8 cellular contexts compared by ENCODE assay signal in genomic region chr11:68837583-68838571, GRCh38. TPM values are rescaled to one million over a fixed set of nuclear protein-coding genes. Genes with fewer than 3 reads are reported as not detected.
DNase-seq lines count a peak whose midpoint lies in the region; ATAC-seq and TF ChIP-seq lines count a peak whose summit lies in the region.

No MANE protein-coding gene starts in this region.

- peak overlapping the region; percentile 77 for H3K4me3 Mint-ChIP-seq in activated naive CD4-positive, alpha-beta T cell treated with anti-CD3 and anti-CD28 coated beads for 36 hours
- H3K4me3 Mint-ChIP-seq in endothelial cell (ENCODE audit: unreplicated experiment): no peak overlapping the region

- no peak for DNase-seq in activated naive CD4-positive, alpha-beta T cell treated with anti-CD3 and anti-CD28 coated beads for 36 hours
- no peak for DNase-seq in activated naive CD4-positive, alpha-beta T cell treated with anti-CD3 and anti-CD28 coated beads, Interleukin-2, amount 50 U/mL, for 16 hours
- DNase-seq in adrenal gland (no peak), mesendoderm (no peak), upper lobe of left lung (no peak), endothelial cell (ENCODE audit: low spot score) (no peak), NCI-H187 treated with DMSO at 0.1 percent for 48 hours (lab: John Stamatoyannopoulos, UW) (no peak)

- H3K36me3 Mint-ChIP-seq in activated naive CD4-positive, alpha-beta T cell treated with anti-CD3 and anti-CD28 coated beads for 36 hours (ENCODE audit: low read depth): no peaks in the 10 kb centered on the region
- peaks cover 2% of the 10 kb centered on the region for H3K36me3 Mint-ChIP-seq in endothelial cell (ENCODE audit: low read depth, unreplicated experiment)

- WGBS in adrenal gland, 4 donors: 60 to 69% (median 68%) methylated on average over 14 to 17 of the region's 17 CpGs
- no CpG with 5 or more reads among the region's 17 CpGs for WGBS in mesendoderm (ENCODE audit: extremely low coverage, insufficient coverage, low lambda C conversion rate)
- 61 to 71% methylated on average over 17 of the region's 17 CpGs for WGBS in upper lobe of left lung, 2 donors

- CTCF ChIA-PET in activated naive CD4-positive, alpha-beta T cell treated with anti-CD3 and anti-CD28 coated beads for 36 hours (lab: Charles Lee): interaction anchor here (0.6 to 1.2 kb wide), 2 partner anchors 19 to 20 kb away, joined by 3 read pairs; no protein-coding TSS in a partner anchor

- H3K18ac ChIP-seq in mesendoderm (ENCODE audit: low read length): no peak overlapping the region

- peaks cover 45% of the 10 kb centered on the region for H3K4me1 Mint-ChIP-seq in activated naive CD4-positive, alpha-beta T cell treated with anti-CD3 and anti-CD28 coated beads for 36 hours (ENCODE audit: low read depth)
- H3K4me1 Mint-ChIP-seq in endothelial cell (ENCODE audit: unreplicated experiment): peaks cover 5% of the 10 kb centered on the region

- H3K79me2 ChIP-seq in mesendoderm (ENCODE audit: control insufficient read depth, insufficient read depth, low read length): no peaks in the 10 kb centered on the region

- H3K9ac ChIP-seq in mesendoderm (ENCODE audit: low read length): no peak overlapping the region

- H2BK5ac ChIP-seq in mesendoderm (ENCODE audit: low read length): no peak overlapping the region

- H3K36me3 ChIP-seq in adrenal gland (replicated peaks in 1 of 2) (no peaks in the 10 kb centered on the region), mesendoderm (ENCODE audit: control insufficient read depth, insufficient read depth, low read length) (no peaks in the 10 kb centered on the region), upper lobe of left lung (peaks cover 0 to 5% (median 0%) of the 10 kb centered on the region in 4 donors)

- peak overlapping the region in 1 of 4 donors; percentile 31 for H3K4me3 ChIP-seq in adrenal gland
- H3K4me3 ChIP-seq in mesendoderm (ENCODE audit: low read length): no peak overlapping the region
- peak overlapping the region in 1 of 4 donors; percentile 85 for H3K4me3 ChIP-seq in upper lobe of left lung

- no peak for ATAC-seq in upper lobe of left lung (ENCODE audit: low FRiP score in 2 of 2)
- no peak for ATAC-seq in HG03469 (IDR thresholded peaks at IDR 0.05; ENCODE audit: unreplicated experiment)

- H3K4me1 ChIP-seq in adrenal gland (replicated peaks in 1 of 2): peaks cover 53 to 67% of the 10 kb centered on the region in 2 donors
- H3K4me1 ChIP-seq in mesendoderm (ENCODE audit: control insufficient read depth, low read depth, low read length): peaks cover 4% of the 10 kb centered on the region
- peaks cover 54 to 81% (median 65%) of the 10 kb centered on the region in 4 donors for H3K4me1 ChIP-seq in upper lobe of left lung

- no peak overlapping the region for H2BK15ac ChIP-seq in mesendoderm (replicated peaks; ENCODE audit: low read depth)

- no peak overlapping the region for H3K23ac ChIP-seq in mesendoderm (ENCODE audit: low read length)

- TF ChIP-seq EP300 in upper lobe of left lung (IDR thresholded peaks at IDR 0.05): no peak

- H3K9me3 Mint-ChIP-seq in activated naive CD4-positive, alpha-beta T cell treated with anti-CD3 and anti-CD28 coated beads for 36 hours: no peaks in the 10 kb centered on the region
- H3K9me3 Mint-ChIP-seq in endothelial cell (ENCODE audit: unreplicated experiment): no peaks in the 10 kb centered on the region

- H2BK120ac ChIP-seq in mesendoderm (ENCODE audit: low read depth, low read length): no peak overlapping the region

- intact Hi-C loops in activated naive CD4-positive, alpha-beta T cell treated with anti-CD3 and anti-CD28 coated beads for 36 hours (cut with micrococcal nuclease): loop anchor here (2.0 kb wide), 2 partner anchors 211 to 377 kb away; partner anchors contain the start of genes PPP6R3 and TPCN2
- intact Hi-C loops in adrenal gland (cut with DNase I): no loop called here

- no peak overlapping the region for H4K5ac ChIP-seq in mesendoderm (ENCODE audit: low read length)

- H3K4ac ChIP-seq in mesendoderm (ENCODE audit: low read depth, low read length): no peak overlapping the region

- H3K27ac ChIP-seq in adrenal gland: peak overlapping the region; percentile 35 to 98 (median 96)
- no peak overlapping the region for H3K27ac ChIP-seq in mesendoderm (ENCODE audit: low read depth, low read length)
- H3K27ac ChIP-seq in upper lobe of left lung: peak overlapping the region; percentile 89 to 97 (median 96)

- no peak overlapping the region for H3K4me2 ChIP-seq in mesendoderm (ENCODE audit: low read length)

- H4K8ac ChIP-seq in mesendoderm (ENCODE audit: low read depth, low read length): no peak overlapping the region

- no peaks in the 10 kb centered on the region for H3K27me3 Mint-ChIP-seq in activated naive CD4-positive, alpha-beta T cell treated with anti-CD3 and anti-CD28 coated beads for 36 hours (ENCODE audit: low read depth)
- peaks cover 12% of the 10 kb centered on the region for H3K27me3 Mint-ChIP-seq in endothelial cell (ENCODE audit: unreplicated experiment)

- TF ChIP-seq CTCF in adrenal gland (IDR thresholded peaks at IDR 0.05) (no peak), upper lobe of left lung (IDR thresholded peaks at IDR 0.05) (no peak), endothelial cell (IDR thresholded peaks at IDR 0.05; ENCODE audit: unreplicated experiment) (no peak)

- peak overlapping the region; percentile 27 for H3K56ac ChIP-seq in mesendoderm (ENCODE audit: low read length)

- TF ChIP-seq POLR2A in adrenal gland (IDR thresholded peaks at IDR 0.05) (no peak), upper lobe of left lung (IDR thresholded peaks at IDR 0.05) (no peak)

- H3K27me3 ChIP-seq in adrenal gland (no peaks in the 10 kb centered on the region), mesendoderm (ENCODE audit: insufficient read depth, low read length, poor library complexity) (peaks cover 11% of the 10 kb centered on the region), upper lobe of left lung (no peaks in the 10 kb centered on the region)

- H2AK5ac ChIP-seq in mesendoderm (ENCODE audit: low read length): no peak overlapping the region

- peak overlapping the region; percentile 88 for H3K27ac Mint-ChIP-seq in activated naive CD4-positive, alpha-beta T cell treated with anti-CD3 and anti-CD28 coated beads for 36 hours
- no peak overlapping the region for H3K27ac Mint-ChIP-seq in endothelial cell (ENCODE audit: unreplicated experiment)

- no peaks in the 10 kb centered on the region for H3K79me1 ChIP-seq in mesendoderm (ENCODE audit: low read length)

- H3K9me3 ChIP-seq in adrenal gland (replicated peaks in 1 of 3): no peaks in the 10 kb centered on the region
- H3K9me3 ChIP-seq in upper lobe of left lung: no peaks in the 10 kb centered on the region

RNA-seq across cellular contexts. Expression of gene CPT1A, which starts 3.8 kb away (rescaled TPM):
- total RNA-seq in activated naive CD4-positive, alpha-beta T cell treated with anti-CD3 and anti-CD28 coated beads for 36 hours: 10 to 100 TPM; 15.3 to 16.1 TPM
- total RNA-seq in adrenal gland: 100 to 1,000 TPM in 1 of 8 donors, 10 to 100 TPM in 7; 61.9 to 140 (median 69.6) TPM
- 10 to 100 TPM; 15.2 to 66.1 (median 22.3) TPM for polyA plus RNA-seq in adrenal gland
- polyA plus RNA-seq in mesendoderm (2013, experiment 1 of 2): 9.0 TPM
- polyA plus RNA-seq in mesendoderm (2013, experiment 2 of 2): 9.4 TPM
- total RNA-seq in upper lobe of left lung: 10 to 100 TPM; 38.2 to 91.8 (median 63.3) TPM
- 0.36 TPM for total RNA-seq in endothelial cell (ENCODE audit: unreplicated experiment)

Comparison
In these comparisons a context has a peak if more than half of its experiments do, and no peak if none do; other contexts are left out.
1. RNA of gene CPT1A, which starts 3.8 kb away (total RNA-seq): 38.2 to 91.8 TPM in upper lobe of left lung, 61.9 to 140 TPM in adrenal gland and 15.3 to 16.1 TPM in activated naive CD4-positive, alpha-beta T cell treated with anti-CD3 and anti-CD28 coated beads for 36 hours; 0.36 TPM in endothelial cell (single experiment); every median in the first group is over 10 times any median in the second.